8 cellular contexts compared by ENCODE assay signal in genomic region chr9:19085295-19085694, GRCh38. TPM values are rescaled to one million over a fixed set of nuclear protein-coding genes. Genes with fewer than 3 reads are reported as not detected.
DNase-seq lines count a peak whose midpoint lies in the region; ATAC-seq, FAIRE-seq and TF ChIP-seq lines count a peak whose summit lies in the region.

No MANE protein-coding gene starts in this region.

- peak; percentile 29 for FAIRE-seq in keratinocyte (lab: Jason Lieb, UNC)

- H3K56ac ChIP-seq in H9 (ENCODE audit: insufficient read length, low read depth, low read length): no peak overlapping the region

- H3K79me2 ChIP-seq in H9 (ENCODE audit: insufficient read depth, low read length) (no peaks in the 10 kb centered on the region), keratinocyte (ENCODE audit: control insufficient read depth, insufficient read depth, low read length) (no peaks in the 10 kb centered on the region)

- H3K9me1 ChIP-seq in keratinocyte (ENCODE audit: control insufficient read depth, extremely low read depth, insufficient read depth, low read length): no peaks in the 10 kb centered on the region

- H3K4me3 Mint-ChIP-seq in H9: no peak overlapping the region
- H3K4me3 Mint-ChIP-seq in T-helper 1 cell treated with Interleukin-12 subunit alpha and Interleukin-12 subunit beta and Interleukin-4 antibody, amounts not matched to agents 30 μg/mL and 1 μg/mL, for 36 hours: no peak overlapping the region

- H2BK15ac ChIP-seq in H9 (ENCODE audit: low read depth, low read length): no peak overlapping the region

- no peak overlapping the region for H2AK5ac ChIP-seq in H9 (ENCODE audit: insufficient read length, low read length)

- no peak overlapping the region for H3K4me3 ChIP-seq in keratinocyte (ENCODE audit: control insufficient read depth in 2 of 3, extremely low read depth in 1 of 3, insufficient read depth in 2 of 3, low read depth in 1 of 3, low read length in 3 of 3)

- H3K23me2 ChIP-seq in H9 (ENCODE audit: insufficient read length, low read depth, low read length, poor library complexity, severe bottlenecking): no peaks in the 10 kb centered on the region

- no peaks in the 10 kb centered on the region for H3K4me1 ChIP-seq in H9 (ENCODE audit: insufficient read depth, low read length)
- no peaks in the 10 kb centered on the region for H3K4me1 ChIP-seq in keratinocyte (ENCODE audit: control insufficient read depth, extremely low read depth, insufficient read depth, low read length)

- no peaks in the 10 kb centered on the region for H3K9me3 Mint-ChIP-seq in H9
- no peaks in the 10 kb centered on the region for H3K9me3 Mint-ChIP-seq in T-helper 1 cell treated with Interleukin-12 subunit alpha and Interleukin-12 subunit beta and Interleukin-4 antibody, amounts not matched to agents 30 μg/mL and 1 μg/mL, for 36 hours

- H4K8ac ChIP-seq in H9 (replicated peaks; ENCODE audit: insufficient read length, low read depth, low read length): no peak overlapping the region

- H3K36me3 Mint-ChIP-seq in H9 (ENCODE audit: insufficient read depth in 1 of 3, low read depth in 3 of 3): peaks cover 30 to 78% (median 58%) of the 10 kb centered on the region in 3 experiments
- H3K36me3 Mint-ChIP-seq in T-helper 1 cell treated with Interleukin-12 subunit alpha and Interleukin-12 subunit beta and Interleukin-4 antibody, amounts not matched to agents 30 μg/mL and 1 μg/mL, for 36 hours (ENCODE audit: low read depth): peaks cover 28% of the 10 kb centered on the region

- DNase-seq in DMS53 (lab: John Stamatoyannopoulos, UW) (peak; percentile 67), H9 (no peak), keratinocyte (ENCODE audit: low read depth, low spot score) (no peak), Right ventricle myocardium inferior (ENCODE audit: missing footprints) (no peak)
- DNase-seq in effector CD8-positive, alpha-beta T cell (lab: John Stamatoyannopoulos, UW): no peak

- no peak overlapping the region for H2BK20ac ChIP-seq in H9 (ENCODE audit: low read depth, low read length, poor library complexity, severe bottlenecking)

- H3K18ac ChIP-seq in H9 (ENCODE audit: insufficient read length, low read depth, low read length): no peak overlapping the region

- no peak overlapping the region for H2BK5ac ChIP-seq in H9 (ENCODE audit: insufficient read length, low read length)

- H3K27me3 Mint-ChIP-seq in H9 (ENCODE audit: low read depth): no peaks in the 10 kb centered on the region
- no peaks in the 10 kb centered on the region for H3K27me3 Mint-ChIP-seq in T-helper 1 cell treated with Interleukin-12 subunit alpha and Interleukin-12 subunit beta and Interleukin-4 antibody, amounts not matched to agents 30 μg/mL and 1 μg/mL, for 36 hours (ENCODE audit: low read depth)

- H3K4me2 ChIP-seq in H9 (ENCODE audit: insufficient read depth, insufficient read length, low read length): no peak overlapping the region
- H3K4me2 ChIP-seq in keratinocyte (ENCODE audit: control insufficient read depth, extremely low read depth, insufficient read depth, low read depth, low read length): no peak overlapping the region

- H2BK12ac ChIP-seq in H9 (ENCODE audit: insufficient read length, low read depth, low read length): no peak overlapping the region

- no peaks in the 10 kb centered on the region for H3K9me3 ChIP-seq in H9 (ENCODE audit: control insufficient read depth, low read depth, low read length)
- H3K9me3 ChIP-seq in keratinocyte (ENCODE audit: control insufficient read depth, low read depth, low read length): no peaks in the 10 kb centered on the region

- no peak overlapping the region for H3K27ac Mint-ChIP-seq in H9
- peak overlapping the region; percentile 52 for H3K27ac Mint-ChIP-seq in T-helper 1 cell treated with Interleukin-12 subunit alpha and Interleukin-12 subunit beta and Interleukin-4 antibody, amounts not matched to agents 30 μg/mL and 1 μg/mL, for 36 hours

- no CpG with 5 or more reads among the region's 2 CpGs for WGBS in H9 (ENCODE audit: extremely low coverage, insufficient read length, low lambda C conversion rate)

- no peak overlapping the region for H3K9ac ChIP-seq in H9 (ENCODE audit: extremely low read depth, insufficient read length, low read length)
- H3K9ac ChIP-seq in keratinocyte (ENCODE audit: control insufficient read depth, extremely low read depth, insufficient read depth, low read length): no peak overlapping the region

- H3K4me1 Mint-ChIP-seq in H9: no peaks in the 10 kb centered on the region
- H3K4me1 Mint-ChIP-seq in T-helper 1 cell treated with Interleukin-12 subunit alpha and Interleukin-12 subunit beta and Interleukin-4 antibody, amounts not matched to agents 30 μg/mL and 1 μg/mL, for 36 hours (ENCODE audit: low read depth): peaks cover 4% of the 10 kb centered on the region

- H4K91ac ChIP-seq in H9 (ENCODE audit: insufficient read length, low read depth, low read length): no peak overlapping the region

- dilution Hi-C loops in keratinocyte (cut with MboI; ENCODE audit: extremely low pct_ligation_motif_present, low sequenced_read_pairs): no loop called here

- H3T11ph ChIP-seq in H9 (ENCODE audit: low read length): no peak overlapping the region

- intact Hi-C loops in Right ventricle myocardium inferior (cut with DNase I): loop anchor here (10.0 kb wide), 1 partner anchor 290 kb away; no protein-coding TSS in a partner anchor

- TF ChIP-seq CTCF in H9 (conservative IDR thresholded peaks at IDR 0.05): peak; percentile 72
- peak; percentile 35 to 45 (median 36) for TF ChIP-seq CTCF in keratinocyte (optimal IDR thresholded peaks at IDR 0.05 in 1 of 3, IDR thresholded peaks at IDR 0.05 in 1 of 3, conservative IDR thresholded peaks at IDR 0.05 in 1 of 3; ENCODE audit: extremely low read depth in 1 of 3, insufficient read depth in 2 of 3, low read length in 3 of 3)

- peaks cover 4 to 7% of the 10 kb centered on the region in 2 experiments for H3K36me3 ChIP-seq in keratinocyte (ENCODE audit: control insufficient read depth in 2 of 2, extremely low read depth in 1 of 2, insufficient read depth in 2 of 2, low read length in 2 of 2)

- no peak overlapping the region for H3K23ac ChIP-seq in H9 (ENCODE audit: insufficient read length, low read depth, low read length)

- no peaks in the 10 kb centered on the region for H3K79me1 ChIP-seq in H9 (ENCODE audit: insufficient read depth, low read depth, low read length, poor library complexity, severe bottlenecking)

- no peak overlapping the region for H4K5ac ChIP-seq in H9 (ENCODE audit: insufficient read length, low read depth, low read length)

- no peaks in the 10 kb centered on the region for H3K27me3 ChIP-seq in H9 (ENCODE audit: insufficient read depth, low read length)
- no peaks in the 10 kb centered on the region for H3K27me3 ChIP-seq in keratinocyte (ENCODE audit: control insufficient read depth, extremely low read depth, insufficient read depth, low read length)

- ATAC-seq in HG02763 (IDR thresholded peaks at IDR 0.05; ENCODE audit: unreplicated experiment) (no peak), GM19452 (IDR thresholded peaks at IDR 0.05; ENCODE audit: unreplicated experiment) (no peak), Right ventricle myocardium inferior (no peak)

- H4K20me1 ChIP-seq in H9 (ENCODE audit: control insufficient read depth, insufficient read depth, insufficient read length) (no peaks in the 10 kb centered on the region), keratinocyte (ENCODE audit: control insufficient read depth, extremely low read depth, insufficient read depth, low read length) (no peaks in the 10 kb centered on the region)

- H2BK120ac ChIP-seq in H9 (ENCODE audit: low read depth, low read length, poor library complexity, severe bottlenecking): no peak overlapping the region

- H2AFZ ChIP-seq in H9 (ENCODE audit: low read length) (no peak overlapping the region), keratinocyte (ENCODE audit: control insufficient read depth, low read length) (no peak overlapping the region)

- no peak overlapping the region for H3K27ac ChIP-seq in H9 (ENCODE audit: insufficient read length, low read depth, low read length)
- H3K27ac ChIP-seq in keratinocyte (ENCODE audit: control insufficient read depth, insufficient read depth, low read length): no peak overlapping the region

- no peak overlapping the region for H3K14ac ChIP-seq in H9 (ENCODE audit: insufficient read depth, low read length)

- H3K4ac ChIP-seq in H9 (ENCODE audit: low read depth, low read length): no peak overlapping the region

RNA-seq across cellular contexts. Expression of gene HAUS6, which starts 17.4 kb away (rescaled TPM):
- total RNA-seq in H9 (2021) (41.2 and 42.3 TPM in 2 replicates), Right ventricle myocardium inferior (6.0 TPM)
- polyA plus RNA-seq in keratinocyte: 8.8 to 15.7 TPM (median 9.6 TPM) in 3 replicates
- 10.2 TPM for polyA plus RNA-seq in keratinocyte (2011; ENCODE audit: low read depth)
- 5.8 and 10.3 TPM in 2 replicates for polyA plus RNA-seq in keratinocyte (2011; cell fraction: cytosol; rRNA removed)
- polyA plus RNA-seq in keratinocyte (2011; cell fraction: nucleus; rRNA removed): 10.5 and 14.3 TPM in 2 replicates
- 6.7 and 9.4 TPM in 2 replicates for polyA plus RNA-seq in keratinocyte (2012; ENCODE audit: low replicate concordance)
- 2.8 to 14.5 TPM (median 6.9 TPM) in 3 replicates for polyA minus RNA-seq in keratinocyte
- polyA minus RNA-seq in keratinocyte (2011; cell fraction: cytosol; rRNA and poly(A)+ RNA removed): 8.2 TPM
- polyA minus RNA-seq in keratinocyte (2011; cell fraction: nucleus; rRNA and poly(A)+ RNA removed): 9.5 and 14.9 TPM in 2 replicates

RNA-seq across cellular contexts. Expression of gene RRAGA, which starts 36.1 kb away (rescaled TPM):
- 53.8 and 56.4 TPM in 2 replicates for total RNA-seq in H9 (2021)
- polyA plus RNA-seq in keratinocyte: 123 to 169 TPM (median 137 TPM) in 3 replicates
- 18.3 TPM for polyA plus RNA-seq in keratinocyte (2011; ENCODE audit: low read depth)
- polyA plus RNA-seq in keratinocyte (2011; cell fraction: cytosol; rRNA removed): 112 and 142 TPM in 2 replicates
- polyA plus RNA-seq in keratinocyte (2011; cell fraction: nucleus; rRNA removed): 117 and 118 TPM in 2 replicates
- 78.7 and 111 TPM in 2 replicates for polyA plus RNA-seq in keratinocyte (2012; ENCODE audit: low replicate concordance)
- polyA minus RNA-seq in keratinocyte: 53.0 to 106 TPM (median 91.6 TPM) in 3 replicates
- 85.6 TPM for polyA minus RNA-seq in keratinocyte (2011; cell fraction: cytosol; rRNA and poly(A)+ RNA removed)
- 49.4 and 67.8 TPM in 2 replicates for polyA minus RNA-seq in keratinocyte (2011; cell fraction: nucleus; rRNA and poly(A)+ RNA removed)
- total RNA-seq in Right ventricle myocardium inferior: 76.9 TPM

RNA-seq across cellular contexts. Expression of gene PLIN2, which starts 42.0 kb away (rescaled TPM):
- total RNA-seq in H9 (2021) (131 and 132 TPM in 2 replicates), Right ventricle myocardium inferior (82.8 TPM)
- 40.3 to 101 TPM (median 45.6 TPM) in 3 replicates for polyA plus RNA-seq in keratinocyte
- 291 TPM for polyA plus RNA-seq in keratinocyte (2011; ENCODE audit: low read depth)
- 55.6 and 58.1 TPM in 2 replicates for polyA plus RNA-seq in keratinocyte (2011; cell fraction: cytosol; rRNA removed)
- polyA plus RNA-seq in keratinocyte (2011; cell fraction: nucleus; rRNA removed): 60.5 and 68.8 TPM in 2 replicates
- polyA plus RNA-seq in keratinocyte (2012; ENCODE audit: low replicate concordance): 26.6 and 437 TPM in 2 replicates
- 66.2 to 170 TPM (median 80.6 TPM) in 3 replicates for polyA minus RNA-seq in keratinocyte
- polyA minus RNA-seq in keratinocyte (2011; cell fraction: cytosol; rRNA and poly(A)+ RNA removed): 52.2 TPM
- polyA minus RNA-seq in keratinocyte (2011; cell fraction: nucleus; rRNA and poly(A)+ RNA removed): 20.3 and 37.5 TPM in 2 replicates

RNA-seq across cellular contexts. Expression of gene SAXO1, which starts 52.3 kb away (rescaled TPM):
- total RNA-seq in H9 (2021) (0.09 TPM in 1 of 2 replicates, not detected in the other), Right ventricle myocardium inferior (not detected)
- polyA plus RNA-seq in keratinocyte: not detected in 3 replicates
- not detected for polyA plus RNA-seq in keratinocyte (2011; ENCODE audit: low read depth)
- not detected in 2 replicates for polyA plus RNA-seq in keratinocyte (2011; cell fraction: cytosol; rRNA removed)
- 0.01 TPM in 2 replicates for polyA plus RNA-seq in keratinocyte (2011; cell fraction: nucleus; rRNA removed)
- polyA plus RNA-seq in keratinocyte (2012; ENCODE audit: low replicate concordance): not detected in 2 replicates
- polyA minus RNA-seq in keratinocyte: not detected in 3 replicates
- not detected for polyA minus RNA-seq in keratinocyte (2011; cell fraction: cytosol; rRNA and poly(A)+ RNA removed)
- polyA minus RNA-seq in keratinocyte (2011; cell fraction: nucleus; rRNA and poly(A)+ RNA removed): not detected in 2 replicates
